In genomic region chr1:235069577-235070563, GRCh38 we compare ENCODE assay signal across 11 cellular contexts. TPM values are rescaled to one million over a fixed set of nuclear protein-coding genes. Genes with fewer than 3 reads are reported as not detected.
DNase-seq lines count a peak whose midpoint lies in the region; ATAC-seq and TF ChIP-seq lines count a peak whose summit lies in the region.
"Had no signal": no experiment of that assay in that cellular context is flagged by ENCODE, and none has a peak within 500 bp of the region (broad histone marks: within the 10 kb centered on the region; RNA-seq: fewer than 3 reads in every experiment).

No MANE protein-coding gene starts in this region.

- H3K4me3 Mint-ChIP-seq in Calu3 (ENCODE audit: low read depth, unreplicated experiment) (peak overlapping the region; percentile 2), nephron progenitor cell (no peak overlapping the region)
- H3K4me3 Mint-ChIP-seq in activated CD8-positive, alpha-beta memory T cell treated with anti-CD3 and anti-CD28 coated beads, Interleukin-2, amount 10 ng/mL, durations not matched to agents 7 days and 5 days = no peak overlapping the region
- H3K4me3 Mint-ChIP-seq: central memory CD8-positive, alpha-beta T cell had no signal

- H3K36me3 ChIP-seq in duodenal mucosa (ENCODE audit: control insufficient read depth in 1 of 2, insufficient read depth in 2 of 2, low read length in 2 of 2) = no peaks in the 10 kb centered on the region

- CTCF ChIA-PET in Calu3 (lab: Charles Lee) = interaction anchor here (0.5 to 1.6 kb wide), 9 partner anchors 10 to 696 kb away, joined by 3 to 6 read pairs (median 4); no protein-coding TSS in a partner anchor
- CTCF ChIA-PET in activated CD8-positive, alpha-beta memory T cell treated with anti-CD3 and anti-CD28 coated beads, Interleukin-2, amount 10 ng/mL, durations not matched to agents 7 days and 5 days (lab: Charles Lee) = interaction anchor here (1.4 to 1.8 kb wide), 3 partner anchors 9 to 58 kb away, joined by 3 to 4 read pairs (median 3); no protein-coding TSS in a partner anchor

- intact Hi-C loops in Calu3 (cut with micrococcal nuclease; ENCODE audit: unreplicated experiment) = no loop called here

- peak overlapping the region; percentile 40 to 56 for H3K9ac ChIP-seq in duodenal mucosa (ENCODE audit: low read depth in 1 of 2, low read length in 2 of 2)

- no TSS peak for BruUV-seq in Calu3 (replicated peaks; lab: Mats Ljungman, UMichigan)

- H3K4me1 Mint-ChIP-seq in Calu3 (ENCODE audit: low read depth, unreplicated experiment) (peaks cover 64% of the 10 kb centered on the region), nephron progenitor cell (peaks cover 59% of the 10 kb centered on the region)
- peaks cover 27% of the 10 kb centered on the region for H3K4me1 Mint-ChIP-seq in activated CD8-positive, alpha-beta memory T cell treated with anti-CD3 and anti-CD28 coated beads, Interleukin-2, amount 10 ng/mL, durations not matched to agents 7 days and 5 days

- H3K27ac Mint-ChIP-seq in Calu3 (ENCODE audit: unreplicated experiment) (peak overlapping the region; percentile 90), nephron progenitor cell (peak overlapping the region; percentile 84)
- H3K27ac Mint-ChIP-seq in activated CD8-positive, alpha-beta memory T cell treated with anti-CD3 and anti-CD28 coated beads, Interleukin-2, amount 10 ng/mL, durations not matched to agents 7 days and 5 days = no peak overlapping the region

- TF ChIP-seq CTCF in Calu3 (IDR thresholded peaks at IDR 0.05; ENCODE audit: unreplicated experiment) (no peak), nephron progenitor cell (IDR thresholded peaks at IDR 0.05) (no peak)

- peaks cover 58% of the 10 kb centered on the region for H3K36me3 Mint-ChIP-seq in Calu3 (ENCODE audit: insufficient read depth, unreplicated experiment)
- H3K36me3 Mint-ChIP-seq in nephron progenitor cell (ENCODE audit: low read depth) = no peaks in the 10 kb centered on the region
- H3K36me3 Mint-ChIP-seq in activated CD8-positive, alpha-beta memory T cell treated with anti-CD3 and anti-CD28 coated beads, Interleukin-2, amount 10 ng/mL, durations not matched to agents 7 days and 5 days = no peaks in the 10 kb centered on the region

- H3K9me3 Mint-ChIP-seq in Calu3 (ENCODE audit: low read depth, unreplicated experiment) (no peaks in the 10 kb centered on the region), nephron progenitor cell (no peaks in the 10 kb centered on the region)
- H3K9me3 Mint-ChIP-seq in activated CD8-positive, alpha-beta memory T cell treated with anti-CD3 and anti-CD28 coated beads, Interleukin-2, amount 10 ng/mL, durations not matched to agents 7 days and 5 days (ENCODE audit: low read depth) = no peaks in the 10 kb centered on the region
- H3K9me3 Mint-ChIP-seq: central memory CD8-positive, alpha-beta T cell had no signal

- peak overlapping the region in 1 of 2 donors; percentile 10 for H3K4me3 ChIP-seq in duodenal mucosa (ENCODE audit: low read depth in 1 of 2, low read length in 2 of 2)
- H3K4me3 ChIP-seq: GM12878 had no signal

- H3K27me3 Mint-ChIP-seq in Calu3 (ENCODE audit: unreplicated experiment) (no peaks in the 10 kb centered on the region), nephron progenitor cell (ENCODE audit: low read depth, poor library complexity) (peaks cover 3% of the 10 kb centered on the region)
- H3K27me3 Mint-ChIP-seq in activated CD8-positive, alpha-beta memory T cell treated with anti-CD3 and anti-CD28 coated beads, Interleukin-2, amount 10 ng/mL, durations not matched to agents 7 days and 5 days = no peaks in the 10 kb centered on the region

- H3K9me3 ChIP-seq in duodenal mucosa (ENCODE audit: control insufficient read depth in 1 of 2, low read length in 2 of 2) = no peaks in the 10 kb centered on the region

- peaks cover 49 to 53% of the 10 kb centered on the region in 2 donors for H3K4me1 ChIP-seq in duodenal mucosa (ENCODE audit: control insufficient read depth in 1 of 2, insufficient read depth in 2 of 2, low read length in 2 of 2)

- H3K27ac ChIP-seq in duodenal mucosa (ENCODE audit: low read depth, low read length) = peak overlapping the region; percentile 65

- no peaks in the 10 kb centered on the region for H3K27me3 ChIP-seq in duodenal mucosa (ENCODE audit: control insufficient read depth in 1 of 2, insufficient read depth in 2 of 2, low read length in 2 of 2)

- peak; percentile 93 for DNase-seq in Calu3
- DNase-seq in NCI-H2171 (lab: John Stamatoyannopoulos, UW) = peak; percentile 88
- no peak for DNase-seq in nephron progenitor cell
- no peak for DNase-seq in hippocampal formation (lab: John Stamatoyannopoulos, UW)
- no peak for DNase-seq in activated CD8-positive, alpha-beta memory T cell treated with anti-CD3 and anti-CD28 coated beads, Interleukin-2, amount 10 ng/mL, durations not matched to agents 7 days and 5 days
- DNase-seq in stimulated activated CD4-positive, alpha-beta T cell treated with anti-CD3 and anti-CD28 coated beads, Interleukin-2, amount 100 ng/mL, for 24 hours = no peak
- DNase-seq: stimulated activated CD4-positive, alpha-beta T cell treated with anti-CD3 and anti-CD28 coated beads, Interleukin-2, amount 100 ng/mL, for 48 hours had no signal

- ATAC-seq in activated CD4-positive, CD25-positive, alpha-beta regulatory T cell treated with anti-CD3 and anti-CD28 coated beads, Interleukin-2, amount 50 U/mL, for 24 hours = no peak
- ATAC-seq in activated CD8-positive, alpha-beta memory T cell treated with anti-CD3 and anti-CD28 coated beads, Interleukin-2, amount 10 ng/mL, durations not matched to agents 7 days and 5 days = no peak
- ATAC-seq: GM12878 had no signal

RNA-seq across cellular contexts. Expression of gene TOMM20, which starts 58.8 kb away (rescaled TPM):
- total RNA-seq in Calu3 (2022) = 120 and 151 TPM in 2 replicates
- total RNA-seq in activated CD8-positive, alpha-beta memory T cell treated with anti-CD3 and anti-CD28 coated beads, Interleukin-2, amount 10 ng/mL, durations not matched to agents 7 days and 5 days = 10 to 100 TPM; 71.1 to 76.7 TPM

Comparison
In these comparisons a context has a peak if more than half of its experiments do, and no peak if none do; other contexts are left out.
1. DNase-seq: peak in Calu3 (single experiment) and NCI-H2171 (single experiment); none in nephron progenitor cell (single experiment), hippocampal formation (0 of 2), activated CD8-positive, alpha-beta memory T cell treated with anti-CD3 and anti-CD28 coated beads, Interleukin-2, amount 10 ng/mL, durations not matched to agents 7 days and 5 days (single experiment) and stimulated activated CD4-positive, alpha-beta T cell treated with anti-CD3 and anti-CD28 coated beads, Interleukin-2, amount 100 ng/mL, for 24 hours (0 of 2).